Comparison of ENCODE assay signal across 30 cellular contexts in genomic region chr4:101933855-101934254, GRCh38.
"Had no signal": no experiment of that assay in that cellular context is flagged by ENCODE, and none has a peak within 500 bp of the region (broad histone marks: within the 10 kb centered on the region; RNA-seq: fewer than 3 reads in every experiment).

No MANE protein-coding gene starts in this region.

- H3K4me3 ChIP-seq: breast epithelium, heart left ventricle, ovary, prostate gland, skin epidermis, tibial nerve had no signal

- H3K4me1 Mint-ChIP-seq: activated CD4-positive, alpha-beta memory T cell treated with anti-CD3 and anti-CD28 coated beads, Interleukin-2, amount 10 ng/mL, durations not matched to agents 7 days and 5 days; activated CD4-positive, alpha-beta T cell treated with anti-CD3 and anti-CD28 coated beads, Interleukin-2, amount 10 ng/mL, durations not matched to agents 24 days and 14 days; activated naive CD4-positive, alpha-beta T cell treated with anti-CD3 and anti-CD28 coated beads, Interleukin-2, amount 50 U/mL, for 24 hours; activated naive CD8-positive, alpha-beta T cell treated with anti-CD3 and anti-CD28 coated beads, Interleukin-2, amount 50 U/mL, for 24 hours; endodermal cell; immature natural killer cell; naive thymus-derived CD4-positive, alpha-beta T cell had no signal

- H3K9me3 Mint-ChIP-seq: activated CD4-positive, alpha-beta T cell treated with anti-CD3 and anti-CD28 coated beads, Interleukin-2, amount 10 ng/mL, durations not matched to agents 24 days and 14 days had no signal

- H3K9me3 ChIP-seq: breast epithelium, ovary, prostate gland, tibial nerve had no signal

- H3K36me3 ChIP-seq: breast epithelium, heart left ventricle, ovary, prostate gland, tibial nerve, WERI-Rb-1 had no signal

- H3K27me3 ChIP-seq: breast epithelium, heart left ventricle, ovary, tibial nerve had no signal

- H3K36me3 Mint-ChIP-seq: activated naive CD4-positive, alpha-beta T cell treated with anti-CD3 and anti-CD28 coated beads, Interleukin-2, amount 50 U/mL, for 24 hours; immature natural killer cell; naive thymus-derived CD4-positive, alpha-beta T cell had no signal

- DNase-seq: activated CD4-positive, alpha-beta memory T cell treated with anti-CD3 and anti-CD28 coated beads, Interleukin-2, amount 10 ng/mL, durations not matched to agents 7 days and 5 days; activated CD4-positive, alpha-beta T cell treated with anti-CD3 and anti-CD28 coated beads, Interleukin-2, amount 10 ng/mL, durations not matched to agents 24 days and 14 days; activated CD4-positive, CD25-positive, alpha-beta regulatory T cell treated with anti-CD3 and anti-CD28 coated beads, Interleukin-2, amount 50 U/mL, for 72 hours; activated CD8-positive, alpha-beta memory T cell treated with anti-CD3 and anti-CD28 coated beads, Interleukin-2, amount 50 U/mL, for 48 hours; activated gamma-delta T cell treated with Interleukin-2 at 50 U/mL for 16 hours; activated naive CD8-positive, alpha-beta T cell treated with anti-CD3 and anti-CD28 coated beads, Interleukin-2, amount 50 U/mL, for 24 hours; activated T-cell treated with anti-CD3 and anti-CD28 coated beads, Interleukin-2, amount 50 U/mL, for 24 hours; amygdala; central memory CD4-positive, alpha-beta T cell; endodermal cell; foreskin fibroblast; heart left ventricle; hypothalamus; immature natural killer cell; kidney; left colon; midbrain; naive thymus-derived CD4-positive, alpha-beta T cell; ovary; stimulated activated CD4-positive, alpha-beta T cell treated with anti-CD3 and anti-CD28 coated beads, Interleukin-4, amount 100 ng/mL, for 24 hours; stimulated activated naive CD4-positive, alpha-beta T cell; T-helper 9 cell; WERI-Rb-1 had no signal

- H3K27me3 Mint-ChIP-seq: activated CD4-positive, alpha-beta T cell treated with anti-CD3 and anti-CD28 coated beads, Interleukin-2, amount 10 ng/mL, durations not matched to agents 24 days and 14 days; activated naive CD8-positive, alpha-beta T cell treated with anti-CD3 and anti-CD28 coated beads, Interleukin-2, amount 50 U/mL, for 24 hours had no signal

- H3K4me1 ChIP-seq: breast epithelium, heart left ventricle, prostate gland, tibial nerve had no signal

- H3K27ac Mint-ChIP-seq: activated CD4-positive, alpha-beta memory T cell treated with anti-CD3 and anti-CD28 coated beads, Interleukin-2, amount 10 ng/mL, durations not matched to agents 7 days and 5 days; activated CD4-positive, alpha-beta T cell treated with anti-CD3 and anti-CD28 coated beads, Interleukin-2, amount 10 ng/mL, durations not matched to agents 24 days and 14 days; activated naive CD4-positive, alpha-beta T cell treated with anti-CD3 and anti-CD28 coated beads, Interleukin-2, amount 50 U/mL, for 24 hours; activated naive CD8-positive, alpha-beta T cell treated with anti-CD3 and anti-CD28 coated beads, Interleukin-2, amount 50 U/mL, for 24 hours; activated T-cell treated with anti-CD3 and anti-CD28 coated beads, Interleukin-2, amount 50 U/mL, for 24 hours; endodermal cell; immature natural killer cell; naive thymus-derived CD4-positive, alpha-beta T cell had no signal

- H3K27ac ChIP-seq: breast epithelium, heart left ventricle, ovary, prostate gland, skin epidermis, tibial nerve, WERI-Rb-1 had no signal

- H3K4me3 Mint-ChIP-seq: activated CD4-positive, alpha-beta memory T cell treated with anti-CD3 and anti-CD28 coated beads, Interleukin-2, amount 10 ng/mL, durations not matched to agents 7 days and 5 days; activated CD4-positive, alpha-beta T cell treated with anti-CD3 and anti-CD28 coated beads, Interleukin-2, amount 10 ng/mL, durations not matched to agents 24 days and 14 days; activated naive CD4-positive, alpha-beta T cell treated with anti-CD3 and anti-CD28 coated beads, Interleukin-2, amount 50 U/mL, for 24 hours; activated naive CD8-positive, alpha-beta T cell treated with anti-CD3 and anti-CD28 coated beads, Interleukin-2, amount 50 U/mL, for 24 hours; activated T-cell treated with anti-CD3 and anti-CD28 coated beads, Interleukin-2, amount 50 U/mL, for 24 hours; endodermal cell; immature natural killer cell; naive thymus-derived CD4-positive, alpha-beta T cell had no signal

- ATAC-seq: activated naive CD8-positive, alpha-beta T cell treated with anti-CD3 and anti-CD28 coated beads, Interleukin-2, amount 50 U/mL, for 24 hours; esophagus mucosa; heart left ventricle; left colon; naive thymus-derived CD4-positive, alpha-beta T cell; sciatic nerve had no signal
